In the genomic region with DNA sequence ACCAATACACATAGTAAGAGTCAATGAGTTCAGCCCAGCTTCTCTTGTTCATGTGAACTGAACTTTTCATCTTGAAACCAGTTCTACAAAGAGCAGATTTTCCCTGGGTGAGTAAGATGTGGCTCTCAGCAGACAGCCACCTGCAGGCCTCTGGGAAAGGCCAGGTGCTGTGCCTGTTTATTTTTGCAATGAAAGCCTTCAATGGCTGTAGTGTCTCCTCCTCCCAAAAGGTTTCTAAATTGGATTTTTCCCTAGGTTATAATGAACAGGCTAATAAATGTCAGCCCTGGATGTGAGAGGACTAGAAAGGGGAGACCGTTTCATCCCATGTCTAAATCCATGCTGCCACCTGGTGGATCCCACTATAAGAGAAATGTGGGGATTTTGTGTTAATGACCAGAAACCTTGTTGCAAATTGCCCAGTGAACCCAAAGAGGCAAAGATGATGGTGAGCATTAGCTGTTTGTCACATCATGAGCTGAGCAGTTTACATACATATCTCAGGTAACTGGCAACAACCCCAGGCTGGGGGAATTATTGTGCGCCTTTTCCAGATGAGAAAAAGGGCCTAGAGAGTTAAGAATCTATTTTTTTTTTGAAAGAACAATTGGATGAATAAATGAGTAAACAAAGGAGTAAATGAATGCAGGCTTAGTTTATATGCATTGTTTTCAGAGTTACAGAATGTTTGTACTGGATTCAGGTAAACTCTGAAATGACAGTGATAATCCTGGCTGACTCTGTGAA, we compare ENCODE assay signal across 9 cellular contexts. TPM values are rescaled to one million over a fixed set of nuclear protein-coding genes. Genes with fewer than 3 reads are reported as not detected.
DNase-seq lines count a peak whose midpoint lies in the region; ATAC-seq and TF ChIP-seq lines count a peak whose summit lies in the region.
"Had no signal": no experiment of that assay in that cellular context is flagged by ENCODE, and none has a peak within 500 bp of the region (broad histone marks: within the 10 kb centered on the region; RNA-seq: fewer than 3 reads in every experiment).

No MANE protein-coding gene starts in this region.

- intact Hi-C loops in left lung (cut with DNase I) = loop anchor here in 1 of 2 donors (5.0 kb wide), 2 partner anchors 316 to 526 kb away; a partner anchor contains a TSS

- peak; percentile 56 for DNase-seq in NCI-H1436 (lab: John Stamatoyannopoulos, UW)
- no peak for DNase-seq in NCI-H1436 treated with DMSO at 0.1 percent for 48 hours (lab: John Stamatoyannopoulos, UW)
- DNase-seq in NCI-H345 treated with DMSO at 0.1 percent for 48 hours (lab: John Stamatoyannopoulos, UW; ENCODE audit: unreplicated experiment) = peak; percentile 47
- DNase-seq in brain microvascular endothelial cell = peak; percentile 74
- no peak for DNase-seq in left lung
- no peak for DNase-seq in cortex of kidney (lab: John Stamatoyannopoulos, UW)

- H3K36me3 ChIP-seq in brain microvascular endothelial cell (replicated peaks) (no peaks in the 10 kb centered on the region), left lung (no peaks in the 10 kb centered on the region)
- H3K36me3 ChIP-seq: BLaER1 treated with 17β-estradiol and CSF1 and Interleukin-3, amounts not matched to agents 10 nM and 100 nM had no signal

- H3K4me3 ChIP-seq in brain microvascular endothelial cell (ENCODE audit: low read depth, low read length) = no peak overlapping the region
- H3K4me3 ChIP-seq in left lung = no peak overlapping the region
- H3K4me3 ChIP-seq: BLaER1 treated with 17β-estradiol and CSF1 and Interleukin-3, amounts not matched to agents 10 nM and 100 nM had no signal

- H3K27me3 ChIP-seq in brain microvascular endothelial cell (replicated peaks) = no peaks in the 10 kb centered on the region
- no peaks in the 10 kb centered on the region for H3K27me3 ChIP-seq in left lung
- H3K27me3 ChIP-seq: BLaER1 treated with 17β-estradiol and CSF1 and Interleukin-3, amounts not matched to agents 10 nM and 100 nM had no signal

- peaks cover 0 to 5% of the 10 kb centered on the region in 2 donors for H3K9me3 ChIP-seq in left lung

- peaks cover 16 to 42% of the 10 kb centered on the region in 2 donors for H3K4me1 ChIP-seq in left lung

- H3K27ac ChIP-seq in brain microvascular endothelial cell (no peak overlapping the region), left lung (no peak overlapping the region)
- H3K27ac ChIP-seq: BLaER1 treated with 17β-estradiol and CSF1 and Interleukin-3, amounts not matched to agents 10 nM and 100 nM had no signal

- ATAC-seq in HG02610 (IDR thresholded peaks at IDR 0.05; ENCODE audit: unreplicated experiment) (peak; percentile 87), left lung (peak; percentile 25), HG03521 (IDR thresholded peaks at IDR 0.05; ENCODE audit: unreplicated experiment) (no peak)

- TF ChIP-seq CTCF in brain microvascular endothelial cell (IDR thresholded peaks at IDR 0.05; ENCODE audit: low read depth, low read length, missing control alignments) = peak; percentile 81
- peak; percentile 41 to 55 for TF ChIP-seq CTCF in left lung (IDR thresholded peaks at IDR 0.05)

- in situ Hi-C loops in brain microvascular endothelial cell (cut with HindIII; ENCODE audit: low pct_ligation_motif_present, low sequenced_read_pairs) = no loop called here

RNA-seq across cellular contexts. Expression of a gene that starts 12.7 kb away (rescaled TPM):
- total RNA-seq in left lung = 1 to 10 TPM in 1 of 2 donors, not detected in 1; 2.2 TPM

RNA-seq across cellular contexts. Expression of a gene that starts 48.3 kb away (rescaled TPM):
- 1,000 to 10,000 TPM in 1 of 2 donors, 100 to 1,000 TPM in 1; 928 to 1,244 TPM for total RNA-seq in left lung

Comparison
In these comparisons a context has a peak if more than half of its experiments do, and no peak if none do; other contexts are left out.
1. DNase-seq: peak in NCI-H1436 (single experiment), NCI-H345 treated with DMSO at 0.1 percent for 48 hours (single experiment) and brain microvascular endothelial cell (single experiment); none in NCI-H1436 treated with DMSO at 0.1 percent for 48 hours (single experiment), left lung (0 of 2) and cortex of kidney (single experiment).